In the genomic region with DNA sequence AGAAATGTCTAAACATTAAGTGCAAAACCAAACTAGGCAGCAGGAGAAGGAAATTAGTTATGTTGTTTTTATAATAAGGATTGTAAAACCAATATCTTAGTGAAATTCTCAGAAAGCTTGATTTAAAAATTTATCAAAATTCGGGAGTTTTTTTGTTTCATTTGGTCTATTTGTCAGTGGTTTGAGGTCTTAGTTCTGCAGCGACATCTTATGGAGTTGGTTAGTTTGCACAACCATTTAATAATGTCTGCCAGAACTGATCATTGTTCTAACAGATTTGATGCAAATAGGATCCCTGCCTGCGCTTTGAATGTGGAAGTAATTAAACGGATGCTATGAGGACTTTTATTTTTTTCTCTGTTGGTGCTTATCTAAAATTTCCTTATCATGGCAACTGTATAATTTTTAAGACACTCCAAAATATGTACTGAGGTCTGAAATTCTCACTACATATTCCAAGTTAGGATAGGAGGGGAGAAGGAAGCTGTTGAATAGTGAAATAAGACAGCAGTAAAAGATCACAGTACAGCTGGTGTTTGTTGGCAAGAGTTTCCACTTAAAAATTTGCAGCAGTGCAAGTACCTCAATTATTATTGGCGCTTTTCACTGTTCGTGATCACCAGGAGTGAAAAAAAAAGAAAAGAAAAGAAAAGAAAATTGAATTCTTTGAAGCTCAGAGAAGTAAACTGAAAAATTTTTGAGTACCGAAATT, we compare ENCODE assay signal across 12 cellular contexts.
A peak's percentile ranks its signal among the peaks of the same experiment; 100 is the strongest.
DNase-seq lines count a peak whose midpoint lies in the region; FAIRE-seq and TF ChIP-seq lines count a peak whose summit lies in the region.
"Had no signal": no experiment of that assay in that cellular context is flagged by ENCODE, and none has a peak within 500 bp of the region (broad histone marks: within the 10 kb centered on the region; RNA-seq: fewer than 3 reads in every experiment).

No MANE protein-coding gene starts in this region.

- no peaks in the 10 kb centered on the region for H3K27me3 Mint-ChIP-seq in CD8-positive, alpha-beta memory T cell
- H3K27me3 Mint-ChIP-seq: naive thymus-derived CD8-positive, alpha-beta T cell had no signal

- H2AFZ ChIP-seq in GM23248, result peak overlapping the region; percentile 16

- CTCF ChIA-PET in CD8-positive, alpha-beta memory T cell (lab: Charles Lee), result no interaction called here

- DNase-seq in AG09309 (ENCODE audit: low read depth), result no peak
- peak; percentile 64 for DNase-seq in GM23248
- DNase-seq in RPMI7951 (ENCODE audit: low read depth), result peak; percentile 46
- peak; percentile 52 to 74 for DNase-seq in foreskin fibroblast
- DNase-seq in NCI-H1048 (lab: John Stamatoyannopoulos, UW), result no peak
- no peak for DNase-seq in GM12892 (ENCODE audit: insufficient read length)
- no peak for DNase-seq in CD8-positive, alpha-beta memory T cell
- DNase-seq in HAP-1 (ENCODE audit: low spot score in 2 of 2), result no peak
- DNase-seq: GOT3; naive thymus-derived CD8-positive, alpha-beta T cell; stimulated activated CD4-positive, alpha-beta T cell treated with anti-CD3 and anti-CD28 coated beads, Interleukin-12 subunit alpha, Interleukin-12 subunit beta, amount 100 ng/mL, for 4 hours; stimulated activated CD8-positive, alpha-beta memory T cell treated with anti-CD3 and anti-CD28 coated beads, Interleukin-4, amount 100 ng/mL, for 48 hours had no signal

- WGBS in GM23248 (ENCODE audit: low coverage in 1 of 2, low lambda C conversion rate in 2 of 2, missing lambda C conversion rate in 2 of 2), 2 experiments, result 11 to 16% methylated on average over 7 of the region's 7 CpGs

- H3K9me3 ChIP-seq in GM23248 (ENCODE audit: low read depth) (no peaks in the 10 kb centered on the region), HAP-1 (no peaks in the 10 kb centered on the region)
- H3K9me3 ChIP-seq in CD8-positive, alpha-beta memory T cell (ENCODE audit: low read length), result no peaks in the 10 kb centered on the region

- no peaks in the 10 kb centered on the region for H4K20me1 ChIP-seq in GM23248 (ENCODE audit: insufficient read depth)

- H3K27me3 ChIP-seq in GM23248 (replicated peaks; ENCODE audit: insufficient read depth) (peaks cover under 1% of the 10 kb centered on the region; the same call in 1 of the 2 replicates), HAP-1 (ENCODE audit: low read depth) (no peaks in the 10 kb centered on the region)
- no peaks in the 10 kb centered on the region for H3K27me3 ChIP-seq in CD8-positive, alpha-beta memory T cell (ENCODE audit: insufficient read depth, low read length, poor library complexity, severe bottlenecking)

- TF ChIP-seq CTCF in AG09309 (IDR thresholded peaks at IDR 0.05; ENCODE audit: control insufficient read depth, insufficient read depth, low read depth, low read length, missing control alignments) (peak; percentile 37), foreskin fibroblast (IDR thresholded peaks at IDR 0.05; ENCODE audit: low read depth, low read length) (peak; percentile 40)

- FAIRE-seq in GM12892 (lab: Jason Lieb, UNC), result no peak

- H3K27ac ChIP-seq in GM23248, result peak overlapping the region; percentile 26
- H3K27ac ChIP-seq in CD8-positive, alpha-beta memory T cell (ENCODE audit: low read depth, low read length), result no peak overlapping the region

- in situ Hi-C loops in GM23248 (cut with MboI) (no loop called here), HAP-1 (cut with MboI; ENCODE audit: low sequenced_read_pairs) (no loop called here)

- no peaks in the 10 kb centered on the region for H3K36me3 Mint-ChIP-seq in CD8-positive, alpha-beta memory T cell
- H3K36me3 Mint-ChIP-seq: naive thymus-derived CD8-positive, alpha-beta T cell had no signal

- no peaks in the 10 kb centered on the region for H3K4me1 Mint-ChIP-seq in CD8-positive, alpha-beta memory T cell
- H3K4me1 Mint-ChIP-seq: naive thymus-derived CD8-positive, alpha-beta T cell had no signal

- TF ChIP-seq POLR2A in GM12892 (IDR thresholded peaks at IDR 0.05; ENCODE audit: low read depth, low read length), result no peak

- H3K27ac Mint-ChIP-seq in CD8-positive, alpha-beta memory T cell, result no peak overlapping the region
- H3K27ac Mint-ChIP-seq: naive thymus-derived CD8-positive, alpha-beta T cell had no signal

- H3K79me2 ChIP-seq in GM23248 (ENCODE audit: insufficient read depth), result no peaks in the 10 kb centered on the region

- peak overlapping the region; percentile 66 for H3K4me2 ChIP-seq in GM23248 (ENCODE audit: unreplicated experiment)

- H3K36me3 ChIP-seq in GM23248 (ENCODE audit: low read depth), result no peaks in the 10 kb centered on the region
- no peaks in the 10 kb centered on the region for H3K36me3 ChIP-seq in CD8-positive, alpha-beta memory T cell (ENCODE audit: insufficient read depth, low read length)
- no peaks in the 10 kb centered on the region for H3K36me3 ChIP-seq in HAP-1 (replicated peaks)

- H3K4me3 Mint-ChIP-seq in CD8-positive, alpha-beta memory T cell, result no peak overlapping the region
- H3K4me3 Mint-ChIP-seq: naive thymus-derived CD8-positive, alpha-beta T cell had no signal

- H3F3A ChIP-seq in GM23248 (ENCODE audit: insufficient read depth), result peaks cover 8% of the 10 kb centered on the region; the same call in 1 of the 2 replicates

- peaks cover 2 to 13% (median 4%) of the 10 kb centered on the region in 5 donors for H3K9me3 Mint-ChIP-seq in CD8-positive, alpha-beta memory T cell

- H3K9me2 ChIP-seq in GM23248 (ENCODE audit: insufficient read depth), result no peaks in the 10 kb centered on the region

- no peak overlapping the region for H3K4me3 ChIP-seq in AG09309 (ENCODE audit: control insufficient read depth, low read depth, low read length)
- H3K4me3 ChIP-seq in GM23248, result peak overlapping the region; percentile 49
- H3K4me3 ChIP-seq in foreskin fibroblast (ENCODE audit: low read depth in 1 of 2, low read length in 2 of 2), result peak overlapping the region in 1 of 2 donors; percentile 13
- H3K4me3 ChIP-seq in CD8-positive, alpha-beta memory T cell (ENCODE audit: low read length), result no peak overlapping the region
- no peak overlapping the region for H3K4me3 ChIP-seq in HAP-1

- H3K9ac ChIP-seq in GM23248, result peak overlapping the region; percentile 20; the same call in 1 of the 2 replicates

- POLR2A ChIA-PET in CD8-positive, alpha-beta memory T cell (lab: Charles Lee), result no interaction called here

- H3K4me1 ChIP-seq in GM23248 (ENCODE audit: insufficient read depth), result peaks cover 10% of the 10 kb centered on the region; the same call in 1 of the 2 replicates
- no peaks in the 10 kb centered on the region for H3K4me1 ChIP-seq in CD8-positive, alpha-beta memory T cell (ENCODE audit: insufficient read depth, low read length)
- no peaks in the 10 kb centered on the region for H3K4me1 ChIP-seq in HAP-1

Comparison
In these comparisons a context has a peak if more than half of its experiments do, and no peak if none do; other contexts are left out.
1. DNase-seq: peak in GM23248 (single experiment), RPMI7951 (single experiment) and foreskin fibroblast (2 of 2); none in AG09309 (single experiment), NCI-H1048 (single experiment), GM12892 (single experiment), CD8-positive, alpha-beta memory T cell (0 of 5) and HAP-1 (0 of 2).